ENCODE assay signal across 10 cellular contexts in the genomic region with DNA sequence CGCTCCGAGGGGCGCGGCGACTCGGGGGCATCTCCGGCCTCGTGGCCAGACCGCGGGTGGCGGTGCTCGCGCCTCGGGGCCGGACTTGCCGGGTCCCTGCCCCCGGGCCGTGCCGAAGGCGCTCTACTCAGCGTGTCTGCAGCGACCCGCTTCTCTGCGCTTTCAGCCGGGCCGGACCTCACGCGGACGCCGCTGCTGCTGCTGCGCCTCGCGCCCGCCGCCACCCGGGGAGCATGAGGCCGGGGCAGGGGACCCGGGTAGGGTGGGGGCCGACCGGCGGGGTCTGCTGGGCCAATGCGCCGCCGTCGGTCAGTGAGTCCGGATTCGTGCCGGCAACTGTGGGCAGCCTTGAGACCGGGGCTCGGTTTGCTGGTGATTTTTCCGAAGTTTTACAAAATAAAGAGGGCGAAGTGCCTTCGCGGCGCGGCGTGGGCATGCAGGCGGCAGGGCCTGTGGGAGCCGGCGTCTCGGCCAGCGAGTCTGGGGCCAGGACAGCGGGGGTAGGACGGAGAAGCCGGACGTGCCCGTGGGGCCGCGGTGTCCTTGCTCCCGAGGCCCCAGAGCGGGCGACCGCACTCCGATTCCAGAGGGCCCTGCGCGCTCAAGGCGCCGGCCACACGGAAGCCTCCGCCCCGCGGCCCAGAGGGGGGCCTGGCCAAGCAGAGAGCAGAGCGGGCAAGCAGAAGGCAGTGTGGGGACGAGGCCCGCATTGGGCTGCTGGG. TPM values are rescaled to one million over a fixed set of nuclear protein-coding genes. Genes with fewer than 3 reads are reported as not detected.
DNase-seq lines count a peak whose midpoint lies in the region; ATAC-seq, FAIRE-seq and TF ChIP-seq lines count a peak whose summit lies in the region.
"Had no signal": no experiment of that assay in that cellular context is flagged by ENCODE, and none has a peak within 500 bp of the region (broad histone marks: within the 10 kb centered on the region; RNA-seq: fewer than 3 reads in every experiment).

No MANE protein-coding gene starts in this region.

- H3K4me1 ChIP-seq in left ventricle myocardium inferior, result peaks cover 22% of the 10 kb centered on the region
- peaks cover 17% of the 10 kb centered on the region for H3K4me1 ChIP-seq in psoas muscle

- H3K27ac ChIP-seq in left ventricle myocardium inferior (replicated peaks) (no peak overlapping the region), psoas muscle (no peak overlapping the region)

- CTCF ChIA-PET in activated CD8-positive, alpha-beta memory T cell treated with anti-CD3 and anti-CD28 coated beads, Interleukin-2, amount 10 ng/mL, durations not matched to agents 7 days and 5 days (lab: Charles Lee), result no interaction called here

- H3K9me3 Mint-ChIP-seq in activated CD8-positive, alpha-beta memory T cell treated with anti-CD3 and anti-CD28 coated beads, Interleukin-2, amount 10 ng/mL, durations not matched to agents 7 days and 5 days (ENCODE audit: low read depth), result no peaks in the 10 kb centered on the region

- H3K36me3 ChIP-seq in MG63, result no peaks in the 10 kb centered on the region
- H3K36me3 ChIP-seq in left ventricle myocardium inferior, result no peaks in the 10 kb centered on the region
- no peaks in the 10 kb centered on the region for H3K36me3 ChIP-seq in psoas muscle (ENCODE audit: insufficient read depth in 1 of 2, low read depth in 1 of 2)

- peaks cover 6% of the 10 kb centered on the region for H3K4me1 Mint-ChIP-seq in activated CD8-positive, alpha-beta memory T cell treated with anti-CD3 and anti-CD28 coated beads, Interleukin-2, amount 10 ng/mL, durations not matched to agents 7 days and 5 days

- intact Hi-C loops in left ventricle myocardium inferior (cut with micrococcal nuclease), result no loop called here
- intact Hi-C loops in psoas muscle (cut with DNase I), result no loop called here

- TF ChIP-seq CTCF in left ventricle myocardium inferior (IDR thresholded peaks at IDR 0.05; ENCODE audit: borderline replicate concordance), result no peak
- no peak for TF ChIP-seq CTCF in psoas muscle (IDR thresholded peaks at IDR 0.05)

- H3K9me3 ChIP-seq in MG63 (peaks cover 10% of the 10 kb centered on the region; the same call in 1 of the 2 replicates), left ventricle myocardium inferior (replicated peaks) (no peaks in the 10 kb centered on the region), psoas muscle (no peaks in the 10 kb centered on the region)

- no peak for ATAC-seq in psoas muscle
- ATAC-seq in activated CD8-positive, alpha-beta memory T cell treated with anti-CD3 and anti-CD28 coated beads, Interleukin-2, amount 10 ng/mL, durations not matched to agents 7 days and 5 days, result no peak

- no peak overlapping the region for H3K27ac Mint-ChIP-seq in activated CD8-positive, alpha-beta memory T cell treated with anti-CD3 and anti-CD28 coated beads, Interleukin-2, amount 10 ng/mL, durations not matched to agents 7 days and 5 days
- H3K27ac Mint-ChIP-seq: naive B cell had no signal

- no peak for FAIRE-seq in HTR-8/SVneo (lab: Jason Lieb, UNC)

- DNase-seq in GM03348 (ENCODE audit: low spot score), result peak; percentile 14
- peak; percentile 22 for DNase-seq in MG63
- no peak for DNase-seq in left ventricle myocardium inferior
- no peak for DNase-seq in psoas muscle
- no peak for DNase-seq in activated CD8-positive, alpha-beta memory T cell treated with anti-CD3 and anti-CD28 coated beads, Interleukin-2, amount 10 ng/mL, durations not matched to agents 7 days and 5 days
- DNase-seq in HTR-8/SVneo (ENCODE audit: insufficient read length, low spot score), result no peak
- DNase-seq in NCI-H2171 (lab: John Stamatoyannopoulos, UW), result no peak
- no peak for DNase-seq in pons (ENCODE audit: low spot score)
- DNase-seq: naive B cell had no signal

- H3K4me3 Mint-ChIP-seq in activated CD8-positive, alpha-beta memory T cell treated with anti-CD3 and anti-CD28 coated beads, Interleukin-2, amount 10 ng/mL, durations not matched to agents 7 days and 5 days, result no peak overlapping the region

- H3K27me3 Mint-ChIP-seq in activated CD8-positive, alpha-beta memory T cell treated with anti-CD3 and anti-CD28 coated beads, Interleukin-2, amount 10 ng/mL, durations not matched to agents 7 days and 5 days, result peaks cover 80% of the 10 kb centered on the region

- 1 to 2% (median 1%) methylated on average over 76 to 85 of the region's 85 CpGs for WGBS in psoas muscle, 3 donors

- peak overlapping the region; percentile 24; the same call in 1 of the 2 replicates for H3K4me3 ChIP-seq in MG63
- H3K4me3 ChIP-seq in left ventricle myocardium inferior, result peak overlapping the region; percentile 66
- peak overlapping the region; percentile 51 for H3K4me3 ChIP-seq in psoas muscle

- H3K27me3 ChIP-seq in MG63 (peaks cover 80% of the 10 kb centered on the region), left ventricle myocardium inferior (ENCODE audit: low read depth) (peaks cover 83% of the 10 kb centered on the region), psoas muscle (ENCODE audit: insufficient read depth in 3 of 3, low read length in 2 of 3) (peaks cover 4 to 71% (median 15%) of the 10 kb centered on the region in 3 donors)

- no peaks in the 10 kb centered on the region for H3K36me3 Mint-ChIP-seq in activated CD8-positive, alpha-beta memory T cell treated with anti-CD3 and anti-CD28 coated beads, Interleukin-2, amount 10 ng/mL, durations not matched to agents 7 days and 5 days
- H3K36me3 Mint-ChIP-seq: naive B cell had no signal

RNA-seq across cellular contexts. Expression of a gene that starts 0.7 kb away (rescaled TPM):
- total RNA-seq in MG63 (2014; rRNA removed; shearing (Covaris generic); ENCODE audit: low replicate concordance), result not detected in 2 replicates
- 0.16 TPM for total RNA-seq in left ventricle myocardium inferior
- total RNA-seq in psoas muscle, result under 1 TPM in 2 of 4 donors, not detected in 2; 0.15 to 0.52 TPM
- under 1 TPM; 0.04 to 0.08 (median 0.06) TPM for polyA plus RNA-seq in psoas muscle
- total RNA-seq in activated CD8-positive, alpha-beta memory T cell treated with anti-CD3 and anti-CD28 coated beads, Interleukin-2, amount 10 ng/mL, durations not matched to agents 7 days and 5 days, result not detected
- total RNA-seq: OCI-LY7 had no signal

Comparison
In these comparisons a context has a peak if more than half of its experiments do, and no peak if none do; other contexts are left out.
1. DNase-seq: peak in GM03348 (single experiment) and MG63 (single experiment); none in left ventricle myocardium inferior (single experiment), psoas muscle (0 of 2), activated CD8-positive, alpha-beta memory T cell treated with anti-CD3 and anti-CD28 coated beads, Interleukin-2, amount 10 ng/mL, durations not matched to agents 7 days and 5 days (single experiment), HTR-8/SVneo (single experiment), NCI-H2171 (single experiment) and pons (single experiment).
2. Peak in every context shown above with its lines, with median percentiles within 50 percentile points of each other: H3K4me3 ChIP-seq.